Comparison of ENCODE assay signal across 20 cellular contexts in genomic region chr16:11980167-11980844, GRCh38. TPM values are rescaled to one million over a fixed set of nuclear protein-coding genes. Genes with fewer than 3 reads are reported as not detected.
DNase-seq lines count a peak whose midpoint lies in the region; ATAC-seq and TF ChIP-seq lines count a peak whose summit lies in the region.
"Had no signal": no experiment of that assay in that cellular context is flagged by ENCODE, and none has a peak within 500 bp of the region (broad histone marks: within the 10 kb centered on the region; RNA-seq: fewer than 3 reads in every experiment).

No MANE protein-coding gene starts in this region.

- POLR2A ChIA-PET in HEK293 (lab: Yijun Ruan, JAX): no interaction called here
- POLR2A ChIA-PET in activated CD8-positive, alpha-beta T cell treated with anti-CD3 and anti-CD28 coated beads for 36 hours (lab: Charles Lee): no interaction called here

- no peaks in the 10 kb centered on the region for H3K36me3 Mint-ChIP-seq in activated CD8-positive, alpha-beta T cell treated with anti-CD3 and anti-CD28 coated beads for 36 hours (ENCODE audit: low read depth)

- H3K27me3 ChIP-seq in BLaER1: no peaks in the 10 kb centered on the region

- no peak overlapping the region for H3K4me3 ChIP-seq in BLaER1
- no peak overlapping the region for H3K4me3 ChIP-seq in HEK293 (ENCODE audit: low read depth, low read length)
- no peak overlapping the region for H3K4me3 ChIP-seq in Jurkat, Clone E6-1 (ENCODE audit: low read length)

- H3K4me1 Mint-ChIP-seq in activated CD8-positive, alpha-beta T cell treated with anti-CD3 and anti-CD28 coated beads for 36 hours (ENCODE audit: low read depth): peaks cover 37% of the 10 kb centered on the region

- intact Hi-C loops in activated CD8-positive, alpha-beta T cell treated with anti-CD3 and anti-CD28 coated beads for 36 hours (cut with micrococcal nuclease): no loop called here

- H3K9me3 Mint-ChIP-seq in activated CD8-positive, alpha-beta T cell treated with anti-CD3 and anti-CD28 coated beads for 36 hours: no peaks in the 10 kb centered on the region

- no peak overlapping the region for H3K9ac ChIP-seq in BLaER1

- H3K9me3 ChIP-seq in BLaER1 (no peaks in the 10 kb centered on the region), HEK293 (ENCODE audit: control insufficient read depth, insufficient read depth, low read depth, low read length) (no peaks in the 10 kb centered on the region)

- H3K4me1 ChIP-seq in BLaER1 (peaks cover 41% of the 10 kb centered on the region), HEK293 (ENCODE audit: control insufficient read depth, insufficient read depth, low read length) (peaks cover 6% of the 10 kb centered on the region; the same call in 1 of the 2 replicates)

- H3K27ac Mint-ChIP-seq in activated CD8-positive, alpha-beta T cell treated with anti-CD3 and anti-CD28 coated beads for 36 hours: no peak overlapping the region

- H3K36me3 ChIP-seq in BLaER1 (peaks cover 3% of the 10 kb centered on the region; the same call in 1 of the 2 replicates), HEK293 (ENCODE audit: control insufficient read depth in 2 of 2, insufficient read depth in 1 of 2, low read length in 2 of 2) (no peaks in the 10 kb centered on the region)

- H3K27ac ChIP-seq in BLaER1 (no peak overlapping the region), HEK293 (ENCODE audit: extremely low read depth, low read depth, low read length) (no peak overlapping the region), substantia nigra (ENCODE audit: low read depth, low read length, poor library complexity, severe bottlenecking) (no peak overlapping the region)
- H3K27ac ChIP-seq: VCaP had no signal

- peak overlapping the region; percentile 9; the same call in 1 of the 2 replicates for H3K4me2 ChIP-seq in BLaER1

- DNase-seq in Jurkat, Clone E6-1 (ENCODE audit: low read depth, low spot score): peak; percentile 47
- DNase-seq in substantia nigra (lab: John Stamatoyannopoulos, UW) (no peak), NCI-H1092 (lab: John Stamatoyannopoulos, UW) (no peak)
- DNase-seq in activated CD8-positive, alpha-beta T cell treated with anti-CD3 and anti-CD28 coated beads for 36 hours: no peak
- DNase-seq: activated gamma-delta T cell; effector CD4-positive, alpha-beta T cell; GF-D8; NCI-H1105; posterior cingulate gyrus had no signal

- H3K27me3 Mint-ChIP-seq in activated CD8-positive, alpha-beta T cell treated with anti-CD3 and anti-CD28 coated beads for 36 hours: no peaks in the 10 kb centered on the region

- no peak overlapping the region for H3K4me3 Mint-ChIP-seq in activated CD8-positive, alpha-beta T cell treated with anti-CD3 and anti-CD28 coated beads for 36 hours

- H4K20me1 ChIP-seq in BLaER1: peaks cover 20% of the 10 kb centered on the region; the same call in 1 of the 2 replicates

- TF ChIP-seq CTCF in HEK293 (tag by site-specific recombination; IDR thresholded peaks at IDR 0.05): no peak
- TF ChIP-seq CTCF in activated CD8-positive, alpha-beta T cell treated with anti-CD3 and anti-CD28 coated beads for 36 hours (IDR thresholded peaks at IDR 0.05): no peak

- CTCF ChIA-PET in HEK293 (lab: Yijun Ruan, JAX): interaction anchor here (0.6 to 0.7 kb wide), 2 partner anchors 314 to 935 kb away, joined by 3 to 4 read pairs; no protein-coding TSS in a partner anchor
- CTCF ChIA-PET in activated CD8-positive, alpha-beta T cell treated with anti-CD3 and anti-CD28 coated beads for 36 hours (lab: Charles Lee): no interaction called here

- ATAC-seq in GM18520 (IDR thresholded peaks at IDR 0.05; ENCODE audit: unreplicated experiment) (peak; percentile 62), HG03097 (IDR thresholded peaks at IDR 0.05; ENCODE audit: low FRiP score, unreplicated experiment) (no peak)
- ATAC-seq in activated CD8-positive, alpha-beta T cell treated with anti-CD3 and anti-CD28 coated beads for 36 hours: no peak
- ATAC-seq: left lobe of liver, SK-N-SH treated with all-trans-retinoic acid at 6 μM for 48 hours had no signal

TF ChIP-seq in HEK293, 187 proteins besides CTCF, POLR2A, EP300 and RAD21:
- TF ChIP-seq ZNF140 (tag by site-specific recombination; IDR thresholded peaks at IDR 0.05): peak; percentile 89; the same call in 1 of the 2 replicates
- TF ChIP-seq PRDM6 (tag by site-specific recombination; IDR thresholded peaks at IDR 0.05): no peak
- 0 out of 2 replicates have a peak, but pooled peaks have one; percentile 23 for TF ChIP-seq ZNF335 (tag by site-specific recombination; conservative IDR thresholded peaks at IDR 0.05)

RNA-seq across cellular contexts. Expression of gene SNX29, which starts 3.8 kb away (rescaled TPM):
- 5.9 TPM for polyA plus RNA-seq in Jurkat, Clone E6-1 (2012; ENCODE audit: insufficient read depth, insufficient read length)
- total RNA-seq in activated CD8-positive, alpha-beta T cell treated with anti-CD3 and anti-CD28 coated beads for 36 hours: 1 to 10 TPM; 9.2 to 9.5 TPM

RNA-seq across cellular contexts. Expression of gene TNFRSF17, which starts 15.3 kb away (rescaled TPM):
- polyA plus RNA-seq in Jurkat, Clone E6-1 (2012; ENCODE audit: insufficient read depth, insufficient read length): not detected
- not detected for total RNA-seq in activated CD8-positive, alpha-beta T cell treated with anti-CD3 and anti-CD28 coated beads for 36 hours
- total RNA-seq: H1, myocyte, subcutaneous adipose tissue had no signal
- polyA plus RNA-seq: AG04450, H1 had no signal

RNA-seq across cellular contexts. Expression of gene NPIPB2, which starts 38.5 kb away (rescaled TPM):
- 1.2 TPM for polyA plus RNA-seq in Jurkat, Clone E6-1 (2012; ENCODE audit: insufficient read depth, insufficient read length)
- total RNA-seq in activated CD8-positive, alpha-beta T cell treated with anti-CD3 and anti-CD28 coated beads for 36 hours: 10 to 100 TPM in 1 of 2 experiments, 1 to 10 TPM in 1; 4.9 to 11.0 TPM
